ENCODE assay signal across 8 cellular contexts in genomic region chr17:48294989-48295892, GRCh38.
DNase-seq lines count a peak whose midpoint lies in the region; ATAC-seq and TF ChIP-seq lines count a peak whose summit lies in the region.

No MANE protein-coding gene starts in this region.

- CTCF ChIA-PET in Calu3 (lab: Charles Lee) = interaction anchor here (0.7 to 4.5 kb wide), 9 partner anchors 12 to 80 kb away, joined by 3 to 35 read pairs (median 5); no protein-coding TSS in a partner anchor

- intact Hi-C loops in Calu3 (cut with micrococcal nuclease; ENCODE audit: unreplicated experiment) (loop anchor here (1.0 to 5.0 kb wide), 3 partner anchors 30 to 282 kb away; partner anchors contain the start of gene HOXB4), left colon (cut with DNase I, micrococcal nuclease) (no loop called here), left cardiac atrium (cut with DNase I) (no loop called here)

- H3K27ac ChIP-seq in GM23248 (no peak overlapping the region), SJSA1 (0 out of 2 replicates have a peak overlapping the region, but pooled peaks have one; percentile 6)

- H3K4me2 ChIP-seq in GM23248 (ENCODE audit: unreplicated experiment) = no peak overlapping the region

- H3K4me3 ChIP-seq in GM23248 (no peak overlapping the region), SJSA1 (no peak overlapping the region)

- H3K36me3 Mint-ChIP-seq in Calu3 (ENCODE audit: insufficient read depth, unreplicated experiment) = peaks cover 9% of the 10 kb centered on the region

- H3K9me3 Mint-ChIP-seq in Calu3 (ENCODE audit: low read depth, unreplicated experiment) = no peaks in the 10 kb centered on the region

- H3K36me3 ChIP-seq in GM23248 (ENCODE audit: low read depth) (no peaks in the 10 kb centered on the region), SJSA1 (no peaks in the 10 kb centered on the region)

- H3F3A ChIP-seq in GM23248 (ENCODE audit: insufficient read depth) = no peaks in the 10 kb centered on the region

- H3K4me1 ChIP-seq in GM23248 (ENCODE audit: insufficient read depth) (no peaks in the 10 kb centered on the region), SJSA1 (replicated peaks) (peaks cover 11% of the 10 kb centered on the region)

- H4K20me1 ChIP-seq in GM23248 (ENCODE audit: insufficient read depth) = no peaks in the 10 kb centered on the region

- H3K9ac ChIP-seq in GM23248 = no peak overlapping the region

- H3K9me3 ChIP-seq in GM23248 (ENCODE audit: low read depth) (no peaks in the 10 kb centered on the region), SJSA1 (replicated peaks) (no peaks in the 10 kb centered on the region)

- ATAC-seq in left colon = peak; percentile 52
- ATAC-seq in left cardiac atrium = no peak
- ATAC-seq in GM18511 (IDR thresholded peaks at IDR 0.05; ENCODE audit: unreplicated experiment) = no peak

- H3K79me2 ChIP-seq in GM23248 (ENCODE audit: insufficient read depth) = no peaks in the 10 kb centered on the region

- H2AFZ ChIP-seq in GM23248 = no peak overlapping the region; the same call in 1 of the 2 replicates

- DNase-seq in Calu3 (no peak), GM23248 (peak; percentile 16), SJSA1 (ENCODE audit: low read depth in 1 of 2, low spot score in 2 of 2) (no peak), left colon (no peak), NCI-H2107 (lab: John Stamatoyannopoulos, UW) (no peak), COLO668 (lab: John Stamatoyannopoulos, UW; ENCODE audit: unreplicated experiment) (no peak), left cardiac atrium (no peak)

- peak overlapping the region; percentile 46 for H3K4me3 Mint-ChIP-seq in Calu3 (ENCODE audit: low read depth, unreplicated experiment)

- no peak for TF ChIP-seq CTCF in Calu3 (IDR thresholded peaks at IDR 0.05; ENCODE audit: unreplicated experiment)

- WGBS in GM23248 (ENCODE audit: low coverage in 1 of 2, low lambda C conversion rate in 2 of 2, missing lambda C conversion rate in 2 of 2), 2 experiments = 77 to 78% methylated on average over 8 of the region's 8 CpGs

- H3K4me1 Mint-ChIP-seq in Calu3 (ENCODE audit: low read depth, unreplicated experiment) = peaks cover 77% of the 10 kb centered on the region

- in situ Hi-C loops in GM23248 (cut with MboI) = no loop called here

- peaks cover 50% of the 10 kb centered on the region for H3K27me3 ChIP-seq in GM23248 (replicated peaks; ENCODE audit: insufficient read depth)
- no peaks in the 10 kb centered on the region for H3K27me3 ChIP-seq in SJSA1 (replicated peaks)

- H3K27me3 Mint-ChIP-seq in Calu3 (ENCODE audit: unreplicated experiment) = no peaks in the 10 kb centered on the region

- H3K9me2 ChIP-seq in GM23248 (ENCODE audit: insufficient read depth) = no peaks in the 10 kb centered on the region

- no TSS peak for BruUV-seq in Calu3 (replicated peaks; lab: Mats Ljungman, UMichigan)

- H3K27ac Mint-ChIP-seq in Calu3 (ENCODE audit: unreplicated experiment) = peak overlapping the region; percentile 94
